ENCODE assay signal across 34 cellular contexts in the genomic region with DNA sequence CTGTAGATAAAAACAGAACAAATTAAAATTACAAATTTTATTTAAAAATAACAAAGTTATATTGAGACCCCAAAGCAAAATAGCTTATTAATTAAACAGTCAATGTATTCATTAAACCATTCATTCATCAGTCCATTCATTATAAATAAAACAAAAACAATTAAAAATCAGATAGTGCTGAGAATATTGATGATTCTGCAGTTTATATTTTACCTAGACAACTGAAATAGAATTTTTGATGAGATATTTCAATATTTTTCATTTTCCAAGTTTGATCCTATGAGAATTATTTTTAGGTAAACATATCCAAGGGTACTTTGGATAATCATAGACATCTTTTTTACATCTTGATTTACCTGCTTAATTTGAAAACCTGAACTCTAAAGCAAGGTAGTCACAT.
"Had no signal": no experiment of that assay in that cellular context is flagged by ENCODE, and none has a peak within 500 bp of the region (broad histone marks: within the 10 kb centered on the region; RNA-seq: fewer than 3 reads in every experiment).

No MANE protein-coding gene starts in this region.

- H3K4me1 ChIP-seq: adrenal gland, body of pancreas, esophagus squamous epithelium, heart left ventricle had no signal

- H3K9me3 ChIP-seq: body of pancreas, esophagus squamous epithelium, heart left ventricle had no signal

- H3K9me3 Mint-ChIP-seq: activated CD4-positive, alpha-beta memory T cell treated with anti-CD3 and anti-CD28 coated beads, Interleukin-2, amount 10 ng/mL, durations not matched to agents 7 days and 5 days; activated CD4-positive, alpha-beta T cell treated with anti-CD3 and anti-CD28 coated beads, Interleukin-2, amount 10 ng/mL, durations not matched to agents 7 days and 5 days; activated naive CD8-positive, alpha-beta T cell treated with anti-CD3 and anti-CD28 coated beads, Interleukin-2, amount 50 U/mL, for 24 hours; activated T-cell treated with anti-CD3 and anti-CD28 coated beads, Interleukin-2, amount 50 U/mL, for 24 hours; activated T-helper 1 cell treated with anti-CD3 and anti-CD28 coated beads, Interleukin-12 subunit alpha, Interleukin-12 subunit beta, Interleukin-2, Interleukin-4 antibody, amounts not matched to agents 30 ng/mL and 10 ng/mL and 1 ng/mL, durations not matched to agents 14 hours and 24 hours and 36 hours; activated T-helper 2 cell treated with anti-CD3 and anti-CD28 coated beads, Interferon-gamma antibody, Interleukin-2, Interleukin-4, amounts not matched to agents 10 μg/mL and 5 μg/mL and 100 μg/mL, durations not matched to agents 14 hours and 24 hours and 36 hours; effector memory CD8-positive, alpha-beta T cell had no signal

- FAIRE-seq: colon, endothelial cell of umbilical vein had no signal

- ATAC-seq: activated naive CD8-positive, alpha-beta T cell treated with anti-CD3 and anti-CD28 coated beads, Interleukin-2, amount 50 U/mL, for 24 hours; body of pancreas; effector memory CD8-positive, alpha-beta T cell; heart left ventricle; WTC11 had no signal

- H3K4me3 Mint-ChIP-seq: activated CD4-positive, alpha-beta memory T cell treated with anti-CD3 and anti-CD28 coated beads, Interleukin-2, amount 10 ng/mL, durations not matched to agents 7 days and 5 days; activated CD4-positive, alpha-beta T cell treated with anti-CD3 and anti-CD28 coated beads, Interleukin-2, amount 10 ng/mL, durations not matched to agents 7 days and 5 days; activated naive CD4-positive, alpha-beta T cell treated with anti-CD3 and anti-CD28 coated beads for 36 hours; activated naive CD4-positive, alpha-beta T cell treated with anti-CD3 and anti-CD28 coated beads, Interleukin-2, amount 50 U/mL, for 24 hours; activated naive CD8-positive, alpha-beta T cell treated with anti-CD3 and anti-CD28 coated beads for 36 hours; activated naive CD8-positive, alpha-beta T cell treated with anti-CD3 and anti-CD28 coated beads, Interleukin-2, amount 50 U/mL, for 24 hours; activated T-cell treated with anti-CD3 and anti-CD28 coated beads, Interleukin-2, amount 50 U/mL, for 24 hours; activated T-helper 1 cell treated with anti-CD3 and anti-CD28 coated beads, Interleukin-12 subunit alpha, Interleukin-12 subunit beta, Interleukin-2, Interleukin-4 antibody, amounts not matched to agents 30 ng/mL and 10 ng/mL and 1 ng/mL, durations not matched to agents 14 hours and 24 hours and 36 hours; effector memory CD8-positive, alpha-beta T cell; WTC11 had no signal

- H3K4me1 Mint-ChIP-seq: activated CD4-positive, alpha-beta memory T cell treated with anti-CD3 and anti-CD28 coated beads, Interleukin-2, amount 10 ng/mL, durations not matched to agents 7 days and 5 days; activated CD4-positive, alpha-beta T cell treated with anti-CD3 and anti-CD28 coated beads, Interleukin-2, amount 10 ng/mL, durations not matched to agents 7 days and 5 days; activated naive CD4-positive, alpha-beta T cell treated with anti-CD3 and anti-CD28 coated beads, Interleukin-2, amount 50 U/mL, for 24 hours; activated naive CD8-positive, alpha-beta T cell treated with anti-CD3 and anti-CD28 coated beads for 36 hours; activated naive CD8-positive, alpha-beta T cell treated with anti-CD3 and anti-CD28 coated beads, Interleukin-2, amount 50 U/mL, for 24 hours; WTC11 had no signal

- H3K27me3 Mint-ChIP-seq: activated CD4-positive, alpha-beta memory T cell treated with anti-CD3 and anti-CD28 coated beads, Interleukin-2, amount 10 ng/mL, durations not matched to agents 7 days and 5 days; activated CD4-positive, alpha-beta T cell treated with anti-CD3 and anti-CD28 coated beads, Interleukin-2, amount 10 ng/mL, durations not matched to agents 7 days and 5 days; activated naive CD4-positive, alpha-beta T cell treated with anti-CD3 and anti-CD28 coated beads, Interleukin-2, amount 50 U/mL, for 24 hours; activated naive CD8-positive, alpha-beta T cell treated with anti-CD3 and anti-CD28 coated beads for 36 hours; activated naive CD8-positive, alpha-beta T cell treated with anti-CD3 and anti-CD28 coated beads, Interleukin-2, amount 50 U/mL, for 24 hours; activated T-cell treated with anti-CD3 and anti-CD28 coated beads, Interleukin-2, amount 50 U/mL, for 24 hours; effector memory CD8-positive, alpha-beta T cell had no signal

- H3K36me3 ChIP-seq: adrenal gland had no signal

- H3K27ac ChIP-seq: adrenal gland, body of pancreas, epithelial cell of prostate, esophagus squamous epithelium, heart left ventricle, VCaP had no signal

- H3K27me3 ChIP-seq: adrenal gland, body of pancreas, esophagus squamous epithelium, heart left ventricle had no signal

- DNase-seq: activated CD4-positive, alpha-beta memory T cell treated with anti-CD3 and anti-CD28 coated beads, Interleukin-2, amount 10 ng/mL, durations not matched to agents 7 days and 5 days; activated CD4-positive, alpha-beta T cell treated with anti-CD3 and anti-CD28 coated beads for 1 hour; activated CD4-positive, alpha-beta T cell treated with anti-CD3 and anti-CD28 coated beads for 4 hours; activated CD4-positive, alpha-beta T cell treated with anti-CD3 and anti-CD28 coated beads, Interleukin-2, amount 10 ng/mL, durations not matched to agents 7 days and 5 days; activated CD4-positive, alpha-beta T cell treated with anti-CD3 and anti-CD28 coated beads, Interleukin-2, amount 50 U/mL, for 4 hours; activated CD8-positive, alpha-beta memory T cell treated with anti-CD3 and anti-CD28 coated beads, Interleukin-2, amount 50 U/mL, for 48 hours; activated effector memory CD4-positive, alpha-beta T cell treated with anti-CD3 and anti-CD28 coated beads, Interleukin-2, amount 50 U/mL, for 16 hours; activated naive CD4-positive, alpha-beta T cell treated with anti-CD3 and anti-CD28 coated beads for 36 hours; activated naive CD8-positive, alpha-beta T cell treated with anti-CD3 and anti-CD28 coated beads for 36 hours; activated naive CD8-positive, alpha-beta T cell treated with anti-CD3 and anti-CD28 coated beads, Interleukin-2, amount 50 U/mL, for 24 hours; activated T-cell treated with anti-CD3 and anti-CD28 coated beads for 4 hours; activated T-cell treated with anti-CD3 and anti-CD28 coated beads, Interleukin-2, amount 50 U/mL, for 24 hours; adrenal gland; amygdala; aorta; body of pancreas; caudate nucleus; cortex of kidney; dermis blood vessel endothelial cell; effector CD4-positive, alpha-beta T cell; effector memory CD8-positive, alpha-beta T cell; esophagus squamous epithelium; foreskin melanocyte; glutamatergic neuron; heart left ventricle; T-helper 2 cell had no signal

- H3K4me3 ChIP-seq: adrenal gland, body of pancreas, esophagus squamous epithelium, heart left ventricle had no signal
